39 cellular contexts compared by ENCODE assay signal in the genomic region with DNA sequence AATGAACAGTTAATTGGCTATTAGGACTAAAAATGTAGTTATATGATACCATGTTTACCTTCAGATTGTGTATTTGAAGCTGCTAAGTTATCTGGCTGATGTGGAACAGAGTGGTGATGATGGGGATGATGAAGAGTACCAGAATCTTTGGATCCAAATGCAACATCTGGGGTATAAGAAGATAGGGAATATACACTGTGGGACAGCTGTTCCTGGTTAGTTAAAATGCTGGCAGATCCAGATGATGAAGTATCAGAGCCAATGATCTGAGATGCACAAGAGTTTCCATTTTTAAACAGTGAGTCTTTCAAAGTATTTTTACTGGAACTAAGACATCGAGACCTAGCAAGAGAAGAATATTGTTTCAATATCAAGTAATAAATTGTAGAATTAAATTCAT.
"Had no signal": no experiment of that assay in that cellular context is flagged by ENCODE, and none has a peak within 500 bp of the region (broad histone marks: within the 10 kb centered on the region; RNA-seq: fewer than 3 reads in every experiment).

No MANE protein-coding gene starts in this region.

- H3K27me3 ChIP-seq: ascending aorta, cardiac muscle cell had no signal

- FAIRE-seq: bronchial epithelial cell, TTC549 had no signal

- H3K4me1 ChIP-seq: ascending aorta had no signal

- H3K27ac ChIP-seq: ascending aorta, cardiac muscle cell, VCaP had no signal

- H3K4me3 ChIP-seq: ascending aorta, cardiac muscle cell had no signal

- DNase-seq: activated B cell treated with CpG ODN at 0.5 μM for 24 hours; activated CD4-positive, alpha-beta memory T cell treated with anti-CD3 and anti-CD28 coated beads for 36 hours; activated CD4-positive, alpha-beta T cell treated with anti-CD3 and anti-CD28 coated beads for 4 hours; activated CD4-positive, alpha-beta T cell treated with anti-CD3 and anti-CD28 coated beads, Interleukin-2, amount 10 ng/mL, durations not matched to agents 24 days and 14 days; activated CD4-positive, alpha-beta T cell treated with anti-CD3 and anti-CD28 coated beads, Interleukin-2, amount 50 U/mL, for 1 hour; activated CD4-positive, alpha-beta T cell treated with anti-CD3 and anti-CD28 coated beads, Interleukin-2, amount 50 U/mL, for 4 hours; activated CD4-positive, CD25-positive, alpha-beta regulatory T cell treated with anti-CD3 and anti-CD28 coated beads, Interleukin-2, amount 50 U/mL, for 72 hours; activated CD8-positive, alpha-beta memory T cell treated with anti-CD3 and anti-CD28 coated beads, Interleukin-2, amount 50 U/mL, for 4 hours; activated CD8-positive, alpha-beta T cell treated with anti-CD3 and anti-CD28 coated beads for 36 hours; activated effector memory CD4-positive, alpha-beta T cell treated with anti-CD3 and anti-CD28 coated beads, Interleukin-2, amount 50 U/mL, for 16 hours; activated gamma-delta T cell treated with Interleukin-2 at 50 U/mL for 16 hours; activated naive CD4-positive, alpha-beta T cell; activated naive CD4-positive, alpha-beta T cell treated with anti-CD3 and anti-CD28 coated beads for 36 hours; activated naive CD8-positive, alpha-beta T cell treated with anti-CD3 and anti-CD28 coated beads, Interleukin-2, amount 10 ng/mL, durations not matched to agents 7 days and 5 days; activated naive CD8-positive, alpha-beta T cell treated with anti-CD3 and anti-CD28 coated beads, Interleukin-2, amount 50 U/mL, for 24 hours; activated T-cell treated with anti-CD3 and anti-CD28 coated beads for 4 hours; activated T-cell treated with anti-CD3 and anti-CD28 coated beads, Interleukin-2, amount 50 U/mL, for 1 hour; activated T-cell treated with anti-CD3 and anti-CD28 coated beads, Interleukin-2, amount 50 U/mL, for 4 hours; activated T-cell treated with anti-CD3 and anti-CD28 coated beads, Interleukin-2, amount 50 U/mL, for 72 hours; amygdala; anterior cingulate cortex; caudate nucleus; cerebellar nuclear complex; T-helper 1 cell; T-helper 2 cell; T-helper 9 cell had no signal

- H3K9me3 Mint-ChIP-seq: activated B cell treated with CpG ODN at 0.5 μM for 24 hours; activated CD4-positive, alpha-beta memory T cell treated with anti-CD3 and anti-CD28 coated beads for 36 hours; activated CD4-positive, alpha-beta T cell treated with anti-CD3 and anti-CD28 coated beads, Interleukin-2, amount 10 ng/mL, durations not matched to agents 24 days and 14 days; activated CD8-positive, alpha-beta T cell treated with anti-CD3 and anti-CD28 coated beads for 36 hours; activated naive CD4-positive, alpha-beta T cell treated with anti-CD3 and anti-CD28 coated beads for 36 hours; activated naive CD4-positive, alpha-beta T cell treated with anti-CD3 and anti-CD28 coated beads, Interleukin-2, amount 50 U/mL, for 24 hours; activated naive CD8-positive, alpha-beta T cell treated with anti-CD3 and anti-CD28 coated beads, Interleukin-2, amount 10 ng/mL, durations not matched to agents 7 days and 5 days; activated naive CD8-positive, alpha-beta T cell treated with anti-CD3 and anti-CD28 coated beads, Interleukin-2, amount 50 U/mL, for 24 hours; activated T-cell treated with anti-CD3 and anti-CD28 coated beads, Interleukin-2, amount 50 U/mL, for 4 hours; activated T-cell treated with anti-CD3 and anti-CD28 coated beads, Interleukin-2, amount 50 U/mL, for 72 hours; activated T-helper 1 cell treated with anti-CD3 and anti-CD28 coated beads, Interleukin-12 subunit alpha, Interleukin-12 subunit beta, Interleukin-2, Interleukin-4 antibody, amounts not matched to agents 30 ng/mL and 10 ng/mL and 1 ng/mL, durations not matched to agents 14 hours and 24 hours and 36 hours; activated T-helper 17 cell treated with anti-CD3 and anti-CD28 coated beads, Interleukin-2, amount 50 U/mL, for 72 hours; brain; central memory CD8-positive, alpha-beta T cell; T-helper 1 cell treated with Interleukin-12 subunit alpha and Interleukin-12 subunit beta and Interleukin-4 antibody, amounts not matched to agents 30 μg/mL and 1 μg/mL, for 36 hours; T-helper 2 cell treated with Interferon-gamma antibody and Interleukin-4, amounts not matched to agents 5 μg/mL and 100 μg/mL, for 36 hours had no signal

- H3K27ac Mint-ChIP-seq: activated B cell treated with CpG ODN at 0.5 μM for 24 hours; activated CD4-positive, alpha-beta memory T cell treated with anti-CD3 and anti-CD28 coated beads for 36 hours; activated CD4-positive, alpha-beta T cell treated with anti-CD3 and anti-CD28 coated beads, Interleukin-2, amount 10 ng/mL, durations not matched to agents 24 days and 14 days; activated CD8-positive, alpha-beta T cell treated with anti-CD3 and anti-CD28 coated beads for 36 hours; activated naive CD4-positive, alpha-beta T cell treated with anti-CD3 and anti-CD28 coated beads for 36 hours; activated naive CD4-positive, alpha-beta T cell treated with anti-CD3 and anti-CD28 coated beads, Interleukin-2, amount 50 U/mL, for 24 hours; activated naive CD8-positive, alpha-beta T cell; activated naive CD8-positive, alpha-beta T cell treated with anti-CD3 and anti-CD28 coated beads, Interleukin-2, amount 10 ng/mL, durations not matched to agents 7 days and 5 days; activated naive CD8-positive, alpha-beta T cell treated with anti-CD3 and anti-CD28 coated beads, Interleukin-2, amount 50 U/mL, for 24 hours; activated T-cell treated with anti-CD3 and anti-CD28 coated beads, Interleukin-2, amount 50 U/mL, for 72 hours; activated T-helper 1 cell treated with anti-CD3 and anti-CD28 coated beads, Interleukin-12 subunit alpha, Interleukin-12 subunit beta, Interleukin-2, Interleukin-4 antibody, amounts not matched to agents 30 ng/mL and 10 ng/mL and 1 ng/mL, durations not matched to agents 14 hours and 24 hours and 36 hours; activated T-helper 17 cell treated with anti-CD3 and anti-CD28 coated beads, Interleukin-2, amount 50 U/mL, for 72 hours; brain; T-helper 1 cell treated with Interleukin-12 subunit alpha and Interleukin-12 subunit beta and Interleukin-4 antibody, amounts not matched to agents 30 μg/mL and 1 μg/mL, for 36 hours; T-helper 2 cell treated with Interferon-gamma antibody and Interleukin-4, amounts not matched to agents 5 μg/mL and 100 μg/mL, for 36 hours had no signal

- H3K9me3 ChIP-seq: ascending aorta had no signal

- H3K4me3 Mint-ChIP-seq: activated B cell treated with CpG ODN at 0.5 μM for 24 hours; activated CD4-positive, alpha-beta memory T cell treated with anti-CD3 and anti-CD28 coated beads for 36 hours; activated CD4-positive, alpha-beta T cell treated with anti-CD3 and anti-CD28 coated beads, Interleukin-2, amount 10 ng/mL, durations not matched to agents 24 days and 14 days; activated CD8-positive, alpha-beta T cell treated with anti-CD3 and anti-CD28 coated beads for 36 hours; activated naive CD4-positive, alpha-beta T cell treated with anti-CD3 and anti-CD28 coated beads for 36 hours; activated naive CD4-positive, alpha-beta T cell treated with anti-CD3 and anti-CD28 coated beads, Interleukin-2, amount 50 U/mL, for 24 hours; activated naive CD8-positive, alpha-beta T cell; activated naive CD8-positive, alpha-beta T cell treated with anti-CD3 and anti-CD28 coated beads, Interleukin-2, amount 10 ng/mL, durations not matched to agents 7 days and 5 days; activated naive CD8-positive, alpha-beta T cell treated with anti-CD3 and anti-CD28 coated beads, Interleukin-2, amount 50 U/mL, for 24 hours; activated T-cell treated with anti-CD3 and anti-CD28 coated beads, Interleukin-2, amount 50 U/mL, for 4 hours; activated T-cell treated with anti-CD3 and anti-CD28 coated beads, Interleukin-2, amount 50 U/mL, for 72 hours; activated T-helper 1 cell treated with anti-CD3 and anti-CD28 coated beads, Interleukin-12 subunit alpha, Interleukin-12 subunit beta, Interleukin-2, Interleukin-4 antibody, amounts not matched to agents 30 ng/mL and 10 ng/mL and 1 ng/mL, durations not matched to agents 14 hours and 24 hours and 36 hours; activated T-helper 17 cell treated with anti-CD3 and anti-CD28 coated beads, Interleukin-2, amount 50 U/mL, for 72 hours; brain; central memory CD8-positive, alpha-beta T cell; T-helper 1 cell treated with Interleukin-12 subunit alpha and Interleukin-12 subunit beta and Interleukin-4 antibody, amounts not matched to agents 30 μg/mL and 1 μg/mL, for 36 hours; T-helper 2 cell treated with Interferon-gamma antibody and Interleukin-4, amounts not matched to agents 5 μg/mL and 100 μg/mL, for 36 hours had no signal

- H3K27me3 Mint-ChIP-seq: activated B cell treated with CpG ODN at 0.5 μM for 24 hours; activated CD4-positive, alpha-beta memory T cell treated with anti-CD3 and anti-CD28 coated beads for 36 hours; activated CD4-positive, alpha-beta T cell treated with anti-CD3 and anti-CD28 coated beads, Interleukin-2, amount 10 ng/mL, durations not matched to agents 24 days and 14 days; activated CD8-positive, alpha-beta T cell treated with anti-CD3 and anti-CD28 coated beads for 36 hours; activated naive CD4-positive, alpha-beta T cell treated with anti-CD3 and anti-CD28 coated beads, Interleukin-2, amount 50 U/mL, for 24 hours; activated naive CD8-positive, alpha-beta T cell; activated naive CD8-positive, alpha-beta T cell treated with anti-CD3 and anti-CD28 coated beads, Interleukin-2, amount 10 ng/mL, durations not matched to agents 7 days and 5 days; activated naive CD8-positive, alpha-beta T cell treated with anti-CD3 and anti-CD28 coated beads, Interleukin-2, amount 50 U/mL, for 24 hours; activated T-helper 17 cell treated with anti-CD3 and anti-CD28 coated beads, Interleukin-2, amount 50 U/mL, for 72 hours; brain; central memory CD8-positive, alpha-beta T cell had no signal

- H3K4me1 Mint-ChIP-seq: activated B cell treated with CpG ODN at 0.5 μM for 24 hours; activated naive CD4-positive, alpha-beta T cell treated with anti-CD3 and anti-CD28 coated beads, Interleukin-2, amount 50 U/mL, for 24 hours; activated T-helper 17 cell treated with anti-CD3 and anti-CD28 coated beads, Interleukin-2, amount 50 U/mL, for 72 hours; brain had no signal

- ATAC-seq: activated CD8-positive, alpha-beta T cell treated with anti-CD3 and anti-CD28 coated beads for 36 hours; activated naive CD8-positive, alpha-beta T cell treated with anti-CD3 and anti-CD28 coated beads, Interleukin-2, amount 50 U/mL, for 24 hours; activated T-cell treated with anti-CD3 and anti-CD28 coated beads, Interleukin-2, amount 50 U/mL, for 4 hours; activated T-cell treated with anti-CD3 and anti-CD28 coated beads, Interleukin-2, amount 50 U/mL, for 72 hours; activated T-helper 17 cell treated with anti-CD3 and anti-CD28 coated beads, Interleukin-2, amount 50 U/mL, for 72 hours had no signal
